In genomic region chr15:88646088-88646405, GRCh38 we compare ENCODE assay signal across 21 cellular contexts. TPM values are rescaled to one million over a fixed set of nuclear protein-coding genes. Genes with fewer than 3 reads are reported as not detected.
DNase-seq lines count a peak whose midpoint lies in the region; ATAC-seq, FAIRE-seq and TF ChIP-seq lines count a peak whose summit lies in the region.
"Had no signal": no experiment of that assay in that cellular context is flagged by ENCODE, and none has a peak within 500 bp of the region (broad histone marks: within the 10 kb centered on the region; RNA-seq: fewer than 3 reads in every experiment).

No MANE protein-coding gene starts in this region.

- H3K23ac ChIP-seq in H1 (ENCODE audit: insufficient read length): no peak overlapping the region

- no peaks in the 10 kb centered on the region for H4K20me1 ChIP-seq in H1 (replicated peaks in 1 of 2; ENCODE audit: control insufficient read depth in 1 of 2, insufficient read depth in 2 of 2, low read length in 2 of 2)

- H3K36me3 ChIP-seq in RWPE2 (ENCODE audit: low read depth): no peaks in the 10 kb centered on the region
- H3K36me3 ChIP-seq in H1 (ENCODE audit: control insufficient read depth in 2 of 4, insufficient read depth in 4 of 4, low read length in 3 of 4): no peaks in the 10 kb centered on the region
- H3K36me3 ChIP-seq in aorta (ENCODE audit: control insufficient read depth in 1 of 2, insufficient read depth in 2 of 2, low read length in 1 of 2): no peaks in the 10 kb centered on the region
- H3K36me3 ChIP-seq: colonic mucosa, tibial nerve had no signal

- no peak overlapping the region for H2BK5ac ChIP-seq in H1 (ENCODE audit: low read depth, low read length)

- TF ChIP-seq EP300 in H1 (IDR thresholded peaks at IDR 0.05; ENCODE audit: borderline replicate concordance in 1 of 2, low read depth in 2 of 2, low read length in 2 of 2): no peak

- H3K4me1 ChIP-seq in RWPE2 (ENCODE audit: insufficient read depth, poor library complexity, severe bottlenecking) (peaks cover 16% of the 10 kb centered on the region), H1 (replicated peaks in 1 of 4; ENCODE audit: control insufficient read depth in 3 of 4, insufficient read depth in 4 of 4, low read length in 3 of 4) (peaks cover 0 to 6% (median 2%) of the 10 kb centered on the region in 4 experiments; a peak in 4 of 7 replicates), aorta (ENCODE audit: control insufficient read depth in 1 of 2, insufficient read depth in 2 of 2, low read length in 2 of 2) (no peaks in the 10 kb centered on the region)

- no peak overlapping the region for H2BK15ac ChIP-seq in H1 (ENCODE audit: low read length)

- TF ChIP-seq CTCF in natural killer cell (IDR thresholded peaks at IDR 0.05): no peak
- TF ChIP-seq CTCF in RWPE2 (IDR thresholded peaks at IDR 0.05; ENCODE audit: poor library complexity, severe bottlenecking): no peak
- TF ChIP-seq CTCF in H1 (IDR thresholded peaks at IDR 0.05; ENCODE audit: control extremely low read depth in 1 of 3, insufficient read depth in 1 of 3, low read depth in 1 of 3, low read length in 3 of 3): no peak

- no peak for DNase-seq in natural killer cell treated with Interleukin-12 subunit alpha and Interleukin-12 subunit beta and Interleukin-15 and Interleukin-18, amount 100 ng/mL, for 72 hours (ENCODE audit: low spot score)
- DNase-seq in natural killer cell: no peak
- DNase-seq in RWPE2 (ENCODE audit: low spot score): peak; percentile 9
- DNase-seq in H1 (ENCODE audit: low read depth in 1 of 2, low spot score in 2 of 2): peak in 1 of 2 experiments; percentile 4
- DNase-seq in ureter (ENCODE audit: low spot score): peak; percentile 12
- DNase-seq in aorta: no peak
- no peak for DNase-seq in NOMO-1 treated with dmso at 0.1 percent for 144 hours (lab: John Stamatoyannopoulos, UW; ENCODE audit: unreplicated experiment)
- DNase-seq: activated CD4-positive, alpha-beta T cell treated with anti-CD3 and anti-CD28 coated beads, Interleukin-2, amount 50 U/mL, for 1 hour; COR-L47; DND-41; kidney glomerular epithelial cell; NCI-H1092 treated with DMSO at 0.1 percent for 48 hours; NCI-H2029 treated with DMSO at 0.1 percent for 48 hours; NCI-H345; SIG-M5; T-helper 1 cell had no signal

- H2BK20ac ChIP-seq in H1 (ENCODE audit: low read length): no peak overlapping the region

- peak overlapping the region; percentile 1 to 16 for H3K27ac Mint-ChIP-seq in natural killer cell treated with Interleukin-12 subunit alpha and Interleukin-12 subunit beta and Interleukin-15 and Interleukin-18, amount 100 ng/mL, for 72 hours
- H3K27ac Mint-ChIP-seq in natural killer cell: peak overlapping the region in 1 of 2 donors; percentile 95
- H3K27ac Mint-ChIP-seq: brain had no signal

- H3K79me2 ChIP-seq in H1 (ENCODE audit: control insufficient read depth in 1 of 2, insufficient read depth in 2 of 2, low read length in 2 of 2): no peaks in the 10 kb centered on the region

- no peak overlapping the region for H3K56ac ChIP-seq in H1 (replicated peaks; ENCODE audit: insufficient read length, low read depth, low read length)

- no peaks in the 10 kb centered on the region for H3K27me3 ChIP-seq in RWPE2 (ENCODE audit: insufficient read depth, poor library complexity, severe bottlenecking)
- H3K27me3 ChIP-seq in H1 (replicated peaks in 1 of 4; ENCODE audit: control insufficient read depth in 3 of 4, extremely low read depth in 1 of 4, insufficient read depth in 3 of 4, low read length in 3 of 4): no peaks in the 10 kb centered on the region
- no peaks in the 10 kb centered on the region for H3K27me3 ChIP-seq in aorta (ENCODE audit: control insufficient read depth in 1 of 2, insufficient read depth in 2 of 2, low read length in 1 of 2)
- H3K27me3 ChIP-seq: colonic mucosa, tibial nerve had no signal

- no peak overlapping the region for H2BK120ac ChIP-seq in H1 (replicated peaks; ENCODE audit: low read depth, low read length)

- H4K8ac ChIP-seq in H1 (ENCODE audit: extremely low read depth, insufficient read depth, low read length): no peak overlapping the region

- no peak overlapping the region; a peak in 1 of 7 replicates for H3K9ac ChIP-seq in H1 (replicated peaks in 1 of 4; ENCODE audit: extremely low read depth in 1 of 4, low read depth in 3 of 4, low read length in 3 of 4)

- no peak overlapping the region for H3K4ac ChIP-seq in H1 (replicated peaks; ENCODE audit: insufficient read length, low read depth, low read length)

- H3K14ac ChIP-seq in H1 (ENCODE audit: insufficient read length): no peak overlapping the region

- no peak overlapping the region for H3K4me3 ChIP-seq in RWPE2 (ENCODE audit: severe bottlenecking)
- H3K4me3 ChIP-seq in H1 (ENCODE audit: extremely low read depth in 1 of 4, insufficient read depth in 2 of 4, low read depth in 3 of 4, low read length in 4 of 4): no peak overlapping the region
- H3K4me3 ChIP-seq in aorta (ENCODE audit: low read length in 2 of 2): no peak overlapping the region
- H3K4me3 ChIP-seq: colonic mucosa, tibial nerve had no signal

- no peak overlapping the region for H3K18ac ChIP-seq in H1 (ENCODE audit: extremely low read depth, low read length)

- no peak for ATAC-seq in natural killer cell treated with Interleukin-12 subunit alpha and Interleukin-12 subunit beta and Interleukin-15 and Interleukin-18, amount 100 ng/mL, for 72 hours
- no peak for ATAC-seq in natural killer cell
- no peak for ATAC-seq in RWPE2 (ENCODE audit: low read depth)
- no peak for ATAC-seq in GM21528 (IDR thresholded peaks at IDR 0.05; ENCODE audit: low FRiP score, unreplicated experiment)
- no peak for ATAC-seq in aorta (ENCODE audit: low FRiP score)
- ATAC-seq: stimulated activated naive CD8-positive, alpha-beta T cell treated with anti-CD3 and anti-CD28 coated beads, Interleukin-15, amount 100 ng/mL, for 72 hours had no signal

- peaks cover 42% of the 10 kb centered on the region in 2 donors for H3K4me1 Mint-ChIP-seq in natural killer cell treated with Interleukin-12 subunit alpha and Interleukin-12 subunit beta and Interleukin-15 and Interleukin-18, amount 100 ng/mL, for 72 hours (ENCODE audit: low read depth in 2 of 2)
- H3K4me1 Mint-ChIP-seq in natural killer cell: peaks cover 59 to 66% of the 10 kb centered on the region in 2 donors

- TF ChIP-seq POLR2A in H1 (IDR thresholded peaks at IDR 0.05; ENCODE audit: control extremely low read depth in 1 of 2, low read depth in 2 of 2, low read length in 2 of 2): no peak

- no peak overlapping the region for H4K5ac ChIP-seq in H1 (ENCODE audit: insufficient read length, low read depth, low read length)

- H2AK5ac ChIP-seq in H1 (ENCODE audit: low read depth, low read length): no peak overlapping the region

- H2AFZ ChIP-seq in H1 (ENCODE audit: low read length): no peak overlapping the region

- POLR2A ChIA-PET in H1 (lab: Charles Lee; ENCODE audit: partially characterized antibody): interaction anchor here (1.0 to 2.1 kb wide), 2 partner anchors 12 to 22 kb away, joined by 6 to 7 read pairs; no protein-coding TSS in a partner anchor

- no peak for FAIRE-seq in H1 (lab: Jason Lieb, UNC)

- H2BK12ac ChIP-seq in H1 (ENCODE audit: low read depth, low read length): no peak overlapping the region

- H3K36me3 Mint-ChIP-seq in natural killer cell treated with Interleukin-12 subunit alpha and Interleukin-12 subunit beta and Interleukin-15 and Interleukin-18, amount 100 ng/mL, for 72 hours: peaks cover 5% of the 10 kb centered on the region
- peaks cover 6% of the 10 kb centered on the region for H3K36me3 Mint-ChIP-seq in natural killer cell
- H3K36me3 Mint-ChIP-seq: brain had no signal

- no peaks in the 10 kb centered on the region for H3K23me2 ChIP-seq in H1 (ENCODE audit: low read depth, low read length)

- CTCF ChIA-PET in H1 (lab: Charles Lee; ENCODE audit: partially characterized antibody): interaction anchor here (0.7 to 1.4 kb wide), 4 partner anchors 11 to 194 kb away, joined by 3 to 4 read pairs (median 3); no protein-coding TSS in a partner anchor

- WGBS in H1 (ENCODE audit: extremely low coverage in 1 of 2, insufficient coverage in 1 of 2, insufficient read length in 1 of 2, insufficient replicate concordance in 2 of 2, low coverage in 1 of 2, low lambda C conversion rate in 2 of 2, missing lambda C conversion rate in 1 of 2), 2 experiments: 83% methylated on average over 1 of the region's 1 CpG; no CpG with 5 or more reads in 1 of the 2 experiments
- WGBS in aorta, 2 donors: 91 to 94% methylated on average over 1 of the region's 1 CpG

- H3K4me3 Mint-ChIP-seq in natural killer cell treated with Interleukin-12 subunit alpha and Interleukin-12 subunit beta and Interleukin-15 and Interleukin-18, amount 100 ng/mL, for 72 hours: no peak overlapping the region
- H3K4me3 Mint-ChIP-seq in natural killer cell: no peak overlapping the region
- H3K4me3 Mint-ChIP-seq: brain; stimulated activated naive CD8-positive, alpha-beta T cell treated with anti-CD3 and anti-CD28 coated beads, Interleukin-15, amount 100 ng/mL, for 72 hours had no signal

- no peaks in the 10 kb centered on the region; the same call in 1 of the 2 replicates for H3K79me1 ChIP-seq in H1 (ENCODE audit: low read depth, low read length)

- H3K9me3 Mint-ChIP-seq in natural killer cell treated with Interleukin-12 subunit alpha and Interleukin-12 subunit beta and Interleukin-15 and Interleukin-18, amount 100 ng/mL, for 72 hours: no peaks in the 10 kb centered on the region
- H3K9me3 Mint-ChIP-seq in natural killer cell: no peaks in the 10 kb centered on the region
- H3K9me3 Mint-ChIP-seq: brain; stimulated activated naive CD8-positive, alpha-beta T cell treated with anti-CD3 and anti-CD28 coated beads, Interleukin-15, amount 100 ng/mL, for 72 hours had no signal

- H3K27ac ChIP-seq in RWPE2 (ENCODE audit: poor library complexity, severe bottlenecking) (no peak overlapping the region), H1 (ENCODE audit: low read depth, low read length) (no peak overlapping the region), aorta (ENCODE audit: low read depth in 1 of 2, low read length in 2 of 2) (no peak overlapping the region)
- H3K27ac ChIP-seq: colonic mucosa had no signal

- H3K9me3 ChIP-seq in RWPE2 (ENCODE audit: severe bottlenecking) (no peaks in the 10 kb centered on the region), H1 (ENCODE audit: insufficient read depth in 2 of 2, low read depth in 1 of 2, low read length in 1 of 2) (no peaks in the 10 kb centered on the region), aorta (ENCODE audit: control insufficient read depth, low read length) (no peaks in the 10 kb centered on the region)
- H3K9me3 ChIP-seq: colonic mucosa, tibial nerve had no signal

- no peaks in the 10 kb centered on the region for H3K27me3 Mint-ChIP-seq in natural killer cell treated with Interleukin-12 subunit alpha and Interleukin-12 subunit beta and Interleukin-15 and Interleukin-18, amount 100 ng/mL, for 72 hours
- H3K27me3 Mint-ChIP-seq in natural killer cell (ENCODE audit: low read depth in 2 of 2): no peaks in the 10 kb centered on the region
- H3K27me3 Mint-ChIP-seq: stimulated activated naive CD8-positive, alpha-beta T cell treated with anti-CD3 and anti-CD28 coated beads, Interleukin-15, amount 100 ng/mL, for 72 hours had no signal

- H4K91ac ChIP-seq in H1 (replicated peaks; ENCODE audit: insufficient read length, low read length): no peak overlapping the region

- TF ChIP-seq RAD21 in H1 (IDR thresholded peaks at IDR 0.05 in 1 of 2, conservative IDR thresholded peaks at IDR 0.05 in 1 of 2; ENCODE audit: low read depth in 2 of 2, low read length in 2 of 2): no peak

- H3K4me2 ChIP-seq in H1 (ENCODE audit: insufficient read depth in 1 of 2, low read depth in 2 of 2, low read length in 2 of 2): no peak overlapping the region

- intact Hi-C loops in natural killer cell (cut with micrococcal nuclease) (no loop called here), aorta (cut with DNase I) (no loop called here)

RNA-seq across cellular contexts. Expression of gene ISG20, which starts 7.2 kb away (rescaled TPM):
- total RNA-seq in natural killer cell treated with Interleukin-12 subunit alpha and Interleukin-12 subunit beta and Interleukin-15 and Interleukin-18, amount 100 ng/mL, for 72 hours: 10 to 100 TPM; 21.8 to 30.2 TPM
- total RNA-seq in natural killer cell: 100 to 1,000 TPM in 2 of 3 donors, 10 to 100 TPM in 1; 80.6 to 137 (median 116) TPM
- total RNA-seq in H1 (2021; fragmentation: NEBNext Ultra II Directional; extraction: Animal tissue kit (Norgen Biotek cat#: 25700)): 2.9 and 4.0 TPM in 2 replicates
- 5.0 and 5.2 TPM in 2 replicates for polyA plus RNA-seq in H1 (2011; rRNA removed)
- polyA plus RNA-seq in H1 (2011; cell fraction: cytosol; rRNA removed): 5.5 TPM
- polyA plus RNA-seq in H1 (2011; cell fraction: nucleus; rRNA removed): 6.6 TPM
- 2.5 to 5.7 TPM (median 4.1 TPM) in 4 replicates for polyA plus RNA-seq in H1 (2012, experiment 1 of 2)
- 3.0 TPM for polyA plus RNA-seq in H1 (2012, experiment 2 of 2)
- 3.1 TPM for polyA plus RNA-seq in H1 (2013, experiment 1 of 2)
- 2.1 TPM for polyA plus RNA-seq in H1 (2013, experiment 2 of 2)
- 1.8 and 2.0 TPM in 2 replicates for polyA minus RNA-seq in H1 (2011; rRNA and poly(A)+ RNA removed)
- polyA minus RNA-seq in H1 (2011; cell fraction: cytosol; rRNA and poly(A)+ RNA removed): 0.81 TPM
- 3.0 TPM for polyA minus RNA-seq in H1 (2011; cell fraction: nucleus; rRNA and poly(A)+ RNA removed)
- 14.2 TPM for total RNA-seq in ureter
- total RNA-seq in aorta: 10 to 100 TPM; 12.4 to 13.3 TPM
- polyA plus RNA-seq in aorta: 10 to 100 TPM; 10.1 to 18.7 TPM

RNA-seq across cellular contexts. Expression of gene AEN, which starts 24.9 kb away (rescaled TPM):
- total RNA-seq in natural killer cell treated with Interleukin-12 subunit alpha and Interleukin-12 subunit beta and Interleukin-15 and Interleukin-18, amount 100 ng/mL, for 72 hours: 10 to 100 TPM; 47.1 to 81.4 TPM
- total RNA-seq in natural killer cell: 10 to 100 TPM; 19.9 to 26.9 (median 20.9) TPM
- total RNA-seq in H1 (2021; fragmentation: NEBNext Ultra II Directional; extraction: Animal tissue kit (Norgen Biotek cat#: 25700)): 122 and 125 TPM in 2 replicates
- polyA plus RNA-seq in H1 (2011; rRNA removed): 112 and 167 TPM in 2 replicates
- polyA plus RNA-seq in H1 (2011; cell fraction: cytosol; rRNA removed): 150 TPM
- polyA plus RNA-seq in H1 (2011; cell fraction: nucleus; rRNA removed): 209 TPM
- polyA plus RNA-seq in H1 (2012, experiment 1 of 2): 89.9 to 128 TPM (median 107 TPM) in 4 replicates
- polyA plus RNA-seq in H1 (2012, experiment 2 of 2): 126 TPM
- 61.5 TPM for polyA plus RNA-seq in H1 (2013, experiment 1 of 2)
- 61.2 TPM for polyA plus RNA-seq in H1 (2013, experiment 2 of 2)
- 157 and 180 TPM in 2 replicates for polyA minus RNA-seq in H1 (2011; rRNA and poly(A)+ RNA removed)
- polyA minus RNA-seq in H1 (2011; cell fraction: cytosol; rRNA and poly(A)+ RNA removed): 130 TPM
- polyA minus RNA-seq in H1 (2011; cell fraction: nucleus; rRNA and poly(A)+ RNA removed): 229 TPM
- 17.4 TPM for total RNA-seq in ureter
- total RNA-seq in aorta: 10 to 100 TPM; 10.7 to 22.3 TPM
- 1 to 10 TPM; 7.1 to 10.0 TPM for polyA plus RNA-seq in aorta

Comparison
In these comparisons a context has a peak if more than half of its experiments do, and no peak if none do; other contexts are left out.
1. DNase-seq: peak in RWPE2 (single experiment) and ureter (single experiment); none in natural killer cell treated with Interleukin-12 subunit alpha and Interleukin-12 subunit beta and Interleukin-15 and Interleukin-18, amount 100 ng/mL, for 72 hours (single experiment), natural killer cell (single experiment), aorta (0 of 2) and NOMO-1 treated with dmso at 0.1 percent for 144 hours (single experiment).